Comparison of ENCODE assay signal across 8 cellular contexts in genomic region chr2:240604291-240604938, GRCh38. TPM values are rescaled to one million over a fixed set of nuclear protein-coding genes. Genes with fewer than 3 reads are reported as not detected.
DNase-seq lines count a peak whose midpoint lies in the region; ATAC-seq, FAIRE-seq and TF ChIP-seq lines count a peak whose summit lies in the region.

No MANE protein-coding gene starts in this region.

- H3K27ac ChIP-seq in A549 = no peak overlapping the region
- no peak overlapping the region for H3K27ac ChIP-seq in RWPE1

- TF ChIP-seq CTCF in A549 (IDR thresholded peaks at IDR 0.05) = peak; percentile 26; the same call in 2 of the 3 replicates
- TF ChIP-seq CTCF in GM12874 (IDR thresholded peaks at IDR 0.05; ENCODE audit: insufficient read depth, low read depth, low read length) = peak; percentile 65
- TF ChIP-seq CTCF in RWPE1 (conservative IDR thresholded peaks at IDR 0.05; ENCODE audit: low read depth) = 0 out of 2 replicates have a peak, but pooled peaks have one; percentile 11

- peaks cover 13% of the 10 kb centered on the region for H3K4me1 ChIP-seq in A549

- H3K4me2 ChIP-seq in A549 = no peak overlapping the region

- CTCF ChIA-PET in A549 (lab: Yijun Ruan, JAX) = interaction anchor here (0.7 to 1.9 kb wide), 8 partner anchors 10 to 52 kb away, joined by 3 to 5 read pairs (median 3); no protein-coding TSS in a partner anchor
- CTCF ChIA-PET in RWPE1 (lab: Yijun Ruan, JAX) = interaction anchor here (0.5 to 0.6 kb wide), 2 partner anchors 63 to 204 kb away, joined by 4 to 6 read pairs; no protein-coding TSS in a partner anchor

- H3K4me3 ChIP-seq in A549 = no peak overlapping the region

- peak in 1 of 2 experiments; percentile 40; a peak in 2 of 5 replicates for TF ChIP-seq RAD21 in A549 (conservative IDR thresholded peaks at IDR 0.05 in 1 of 2, IDR thresholded peaks at IDR 0.05 in 1 of 2)

- 62% methylated on average over 10 of the region's 11 CpGs for WGBS in A549 (ENCODE audit: missing lambda C conversion rate)

- no peak for TF ChIP-seq EP300 in A549 (IDR thresholded peaks at IDR 0.05)

- ATAC-seq in A549 (peak; percentile 73 to 92), HG02571 (IDR thresholded peaks at IDR 0.05; ENCODE audit: unreplicated experiment) (no peak), HG02884 (IDR thresholded peaks at IDR 0.05; ENCODE audit: unreplicated experiment) (no peak)

- no peak for FAIRE-seq in A549 (lab: Jason Lieb, UNC)

- DNase-seq in A549 (ENCODE audit: low read depth in 1 of 2, low spot score in 1 of 2) (peak; percentile 65 to 68), RWPE1 (ENCODE audit: low spot score) (peak; percentile 33), erythroblast (lab: John Stamatoyannopoulos, UW) (peak; percentile 58 to 65), middle frontal gyrus (ENCODE audit: extremely low spot score, low spot score) (peak; percentile 60), DMS153 treated with DMSO at 0.1 percent for 48 hours (lab: John Stamatoyannopoulos, UW; ENCODE audit: unreplicated experiment) (no peak)

- TF ChIP-seq POLR2A in A549 (IDR thresholded peaks at IDR 0.05; ENCODE audit: low read length) (no peak), erythroblast (IDR thresholded peaks at IDR 0.05; ENCODE audit: low read length) (no peak)

- H3K9me3 ChIP-seq in A549 = no peaks in the 10 kb centered on the region

- POLR2A ChIA-PET in A549 (lab: Yijun Ruan, JAX) (no interaction called here), RWPE1 (lab: Yijun Ruan, JAX; ENCODE audit: low non-redundant PET) (no interaction called here)

TF ChIP-seq in A549, 52 proteins besides CTCF, POLR2A, EP300 and RAD21:
- TF ChIP-seq ATOH8 (CRISPR knock-in tag; IDR thresholded peaks at IDR 0.05; ENCODE audit: low read depth) (no peak), MAFK (IDR thresholded peaks at IDR 0.05; ENCODE audit: partially characterized antibody) (no peak), REST (IDR thresholded peaks at IDR 0.05) (peak; percentile 63), BCL3 (IDR thresholded peaks at IDR 0.05) (no peak), E2F6 (IDR thresholded peaks at IDR 0.05; ENCODE audit: borderline replicate concordance, low read depth) (no peak)

RNA-seq across cellular contexts. Expression of gene CAPN10, which starts 17.9 kb away (rescaled TPM):
- polyA plus RNA-seq in A549 (2011; rRNA removed) = 8.4 and 9.5 TPM in 2 replicates
- polyA plus RNA-seq in A549 (2012; cell fraction: cytosol; rRNA removed) = 29.9 and 35.6 TPM in 2 replicates
- 89.6 and 119 TPM in 2 replicates for polyA plus RNA-seq in A549 (2012; cell fraction: nucleus; rRNA removed)
- 15.8 to 17.7 TPM (median 15.9 TPM) in 3 replicates for polyA plus RNA-seq in A549 (2017; fragmentation: RNase III; extraction: RNeasy Plus Mini Kit Qiagen cat#74134 plus additional on column Dnase treatment)
- 7.1 and 8.4 TPM in 2 replicates for polyA minus RNA-seq in A549 (2011; rRNA and poly(A)+ RNA removed)

RNA-seq across cellular contexts. Expression of gene GPR35, which starts 20.9 kb away (rescaled TPM):
- 0.65 and 1.3 TPM in 2 replicates for polyA plus RNA-seq in A549 (2011; rRNA removed)
- 1.2 and 1.6 TPM in 2 replicates for polyA plus RNA-seq in A549 (2012; cell fraction: cytosol; rRNA removed)
- polyA plus RNA-seq in A549 (2012; cell fraction: nucleus; rRNA removed) = 9.5 and 11.4 TPM in 2 replicates
- polyA plus RNA-seq in A549 (2017; fragmentation: RNase III; extraction: RNeasy Plus Mini Kit Qiagen cat#74134 plus additional on column Dnase treatment) = 0.79 to 1.0 TPM (median 0.90 TPM) in 3 replicates
- polyA minus RNA-seq in A549 (2011; rRNA and poly(A)+ RNA removed) = 0.70 and 1.1 TPM in 2 replicates

RNA-seq across cellular contexts. Expression of gene RNPEPL1, which starts 36.1 kb away (rescaled TPM):
- polyA plus RNA-seq in A549 (2011; rRNA removed) = 9.2 and 20.0 TPM in 2 replicates
- polyA plus RNA-seq in A549 (2012; cell fraction: cytosol; rRNA removed) = 20.3 and 33.9 TPM in 2 replicates
- 87.4 and 124 TPM in 2 replicates for polyA plus RNA-seq in A549 (2012; cell fraction: nucleus; rRNA removed)
- polyA plus RNA-seq in A549 (2017; fragmentation: RNase III; extraction: RNeasy Plus Mini Kit Qiagen cat#74134 plus additional on column Dnase treatment) = 23.7 to 26.4 TPM (median 26.3 TPM) in 3 replicates
- polyA minus RNA-seq in A549 (2011; rRNA and poly(A)+ RNA removed) = 24.9 and 34.2 TPM in 2 replicates

RNA-seq across cellular contexts. Expression of gene DUSP28, which starts 44.3 kb away (rescaled TPM):
- polyA plus RNA-seq in A549 (2011; rRNA removed) (11.8 and 14.3 TPM in 2 replicates), A549 (2017; fragmentation: RNase III; extraction: RNeasy Plus Mini Kit Qiagen cat#74134 plus additional on column Dnase treatment) (5.2 to 5.8 TPM (median 5.6 TPM) in 3 replicates)
- polyA plus RNA-seq in A549 (2012; cell fraction: cytosol; rRNA removed) = 6.8 and 8.6 TPM in 2 replicates
- polyA plus RNA-seq in A549 (2012; cell fraction: nucleus; rRNA removed) = 7.9 and 8.2 TPM in 2 replicates
- 5.4 and 6.1 TPM in 2 replicates for polyA minus RNA-seq in A549 (2011; rRNA and poly(A)+ RNA removed)

RNA-seq across cellular contexts. Expression of gene ANKMY1, which starts 46.6 kb away (rescaled TPM):
- 16.5 and 18.9 TPM in 2 replicates for polyA plus RNA-seq in A549 (2011; rRNA removed)
- 19.6 and 22.0 TPM in 2 replicates for polyA plus RNA-seq in A549 (2012; cell fraction: cytosol; rRNA removed)
- 52.7 and 56.8 TPM in 2 replicates for polyA plus RNA-seq in A549 (2012; cell fraction: nucleus; rRNA removed)
- polyA plus RNA-seq in A549 (2017; fragmentation: RNase III; extraction: RNeasy Plus Mini Kit Qiagen cat#74134 plus additional on column Dnase treatment) = 10.6 to 13.4 TPM (median 12.0 TPM) in 3 replicates
- 42.4 and 55.2 TPM in 2 replicates for polyA minus RNA-seq in A549 (2011; rRNA and poly(A)+ RNA removed)

Comparison
In these comparisons a context has a peak if more than half of its experiments do, and no peak if none do; other contexts are left out.
1. ATAC-seq: peak in A549 (2 of 2); none in HG02571 (single experiment) and HG02884 (single experiment).
2. CTCF ChIP-seq: peak in every context shown above with its lines; median percentile 65 in GM12874; 26 in A549; 11 in RWPE1.